ENCODE assay signal across 13 cellular contexts in genomic region chr19:14562660-14563589, GRCh38. TPM values are rescaled to one million over a fixed set of nuclear protein-coding genes. Genes with fewer than 3 reads are reported as not detected.
A peak's percentile ranks its signal among the peaks of the same experiment; 100 is the strongest.
DNase-seq lines count a peak whose midpoint lies in the region; ATAC-seq and TF ChIP-seq lines count a peak whose summit lies in the region.
"Had no signal": no experiment of that assay in that cellular context is flagged by ENCODE, and none has a peak within 500 bp of the region (broad histone marks: within the 10 kb centered on the region; RNA-seq: fewer than 3 reads in every experiment).

No MANE protein-coding gene starts in this region.

- H3K27ac ChIP-seq in heart right ventricle, result peak overlapping the region; percentile 79 to 97 (median 90)
- peak overlapping the region; percentile 91 to 96 for H3K27ac ChIP-seq in esophagus (ENCODE audit: low read depth in 2 of 2, low read length in 1 of 2)
- peak overlapping the region; percentile 96 for H3K27ac ChIP-seq in parathyroid adenoma

- intact Hi-C loops in heart right ventricle (cut with DNase I) (no loop called here), Right ventricle myocardium superior (cut with DNase I) (no loop called here), posterior vena cava (cut with DNase I) (no loop called here)

- WGBS in heart right ventricle, 2 donors, result 74 to 77% methylated on average over 23 of the region's 23 CpGs
- WGBS in esophagus, 2 donors, result 70 to 73% methylated on average over 19 to 23 of the region's 23 CpGs

- H3K9me3 ChIP-seq in heart right ventricle, result no peaks in the 10 kb centered on the region
- H3K9me3 ChIP-seq in esophagus (ENCODE audit: control insufficient read depth in 2 of 2, insufficient read depth in 1 of 2, low read depth in 1 of 2, low read length in 1 of 2), result no peaks in the 10 kb centered on the region
- no peaks in the 10 kb centered on the region for H3K9me3 ChIP-seq in parathyroid adenoma (ENCODE audit: control insufficient read depth, low read length)

- peaks cover 43% of the 10 kb centered on the region for H3K79me2 ChIP-seq in parathyroid adenoma

- H3K27me3 ChIP-seq in heart right ventricle (no peaks in the 10 kb centered on the region), esophagus (ENCODE audit: control insufficient read depth in 1 of 2, insufficient read depth in 2 of 2, low read length in 2 of 2) (no peaks in the 10 kb centered on the region), parathyroid adenoma (ENCODE audit: control insufficient read depth, insufficient read depth, low read length) (no peaks in the 10 kb centered on the region)

- H3K4me1 ChIP-seq in heart right ventricle, result peaks cover 31 to 60% (median 46%) of the 10 kb centered on the region in 9 donors
- H3K4me1 ChIP-seq in esophagus (ENCODE audit: control insufficient read depth in 2 of 2, insufficient read depth in 2 of 2, low read length in 1 of 2), result peaks cover 9 to 34% of the 10 kb centered on the region in 2 donors
- peaks cover 35% of the 10 kb centered on the region for H3K4me1 ChIP-seq in parathyroid adenoma

- H3K36me3 ChIP-seq in heart right ventricle, result peaks cover 0 to 38% (median 6%) of the 10 kb centered on the region in 9 donors
- peaks cover 0 to 40% of the 10 kb centered on the region in 2 donors for H3K36me3 ChIP-seq in esophagus (ENCODE audit: control insufficient read depth in 2 of 2, insufficient read depth in 2 of 2, low read length in 1 of 2)
- no peaks in the 10 kb centered on the region for H3K36me3 ChIP-seq in parathyroid adenoma (ENCODE audit: control insufficient read depth, insufficient read depth, low read length)

- H3K4me2 ChIP-seq in parathyroid adenoma (ENCODE audit: low read length), result peak overlapping the region; percentile 39

- TF ChIP-seq CTCF in heart right ventricle (IDR thresholded peaks at IDR 0.05) (no peak), parathyroid adenoma (IDR thresholded peaks at IDR 0.05) (no peak)

- DNase-seq in heart right ventricle (peak in 1 of 2 donors; percentile 22), Right ventricle myocardium superior (no peak), T-helper 9 cell (no peak), DMS114 treated with DMSO at 0.1 percent for 48 hours (lab: John Stamatoyannopoulos, UW; ENCODE audit: unreplicated experiment) (no peak), posterior vena cava (ENCODE audit: low spot score) (no peak)
- DNase-seq: ACHN; activated naive CD4-positive, alpha-beta T cell treated with anti-CD3 and anti-CD28 coated beads for 36 hours; NCI-H146; NCI-H524 treated with DMSO at 0.1 percent for 48 hours; small intestine had no signal

- no peak overlapping the region for H2AFZ ChIP-seq in parathyroid adenoma

- H3K4me3 ChIP-seq in heart right ventricle (peak overlapping the region in 4 of 10 donors; percentile 7 to 13 (median 8)), esophagus (ENCODE audit: low read depth in 1 of 2, low read length in 2 of 2) (no peak overlapping the region), parathyroid adenoma (ENCODE audit: low read depth, low read length) (peak overlapping the region; percentile 24)

- ATAC-seq in heart right ventricle (peak in 3 of 8 donors; percentile 7 to 26 (median 14)), Right ventricle myocardium superior (ENCODE audit: poor library complexity) (no peak), GM18517 (IDR thresholded peaks at IDR 0.05; ENCODE audit: unreplicated experiment) (no peak)

- no peak overlapping the region for H3K9ac ChIP-seq in parathyroid adenoma

RNA-seq across cellular contexts. Expression of gene NDUFB7, which starts 8.9 kb away (rescaled TPM):
- total RNA-seq in heart right ventricle (100 to 1,000 TPM; 347 to 525 (median 467) TPM), Right ventricle myocardium superior (533 TPM), posterior vena cava (100 to 1,000 TPM; 157 to 177 TPM)
- polyA plus RNA-seq in heart right ventricle (1,000 to 10,000 TPM; 1,131 to 1,673 TPM), esophagus (100 to 1,000 TPM; 471 to 517 TPM)

RNA-seq across cellular contexts. Expression of gene CLEC17A, which starts 20.0 kb away (rescaled TPM):
- total RNA-seq in heart right ventricle, result under 1 TPM in 1 of 10 donors, not detected in 9; 0.12 TPM
- not detected for polyA plus RNA-seq in heart right ventricle
- total RNA-seq in Right ventricle myocardium superior, result not detected
- under 1 TPM; 0.01 to 0.08 TPM for polyA plus RNA-seq in esophagus
- under 1 TPM in 1 of 2 donors, not detected in 1; 0.42 TPM for total RNA-seq in posterior vena cava

RNA-seq across cellular contexts. Expression of gene TECR, which starts 33.5 kb away (rescaled TPM):
- 10 to 100 TPM; 61.4 to 99.6 (median 73.1) TPM for total RNA-seq in heart right ventricle
- polyA plus RNA-seq in heart right ventricle, result 100 to 1,000 TPM in 1 of 2 donors, 10 to 100 TPM in 1; 88.7 to 194 TPM
- 73.8 TPM for total RNA-seq in Right ventricle myocardium superior
- 100 to 1,000 TPM; 362 to 444 TPM for polyA plus RNA-seq in esophagus
- total RNA-seq in posterior vena cava, result 10 to 100 TPM; 36.8 to 56.6 TPM

RNA-seq across cellular contexts. Expression of gene DNAJB1, which starts 44.7 kb away (rescaled TPM):
- total RNA-seq in heart right ventricle (10 to 100 TPM; 40.3 to 99.0 (median 46.4) TPM), Right ventricle myocardium superior (43.0 TPM), posterior vena cava (10 to 100 TPM; 56.2 to 63.2 TPM)
- polyA plus RNA-seq in heart right ventricle (10 to 100 TPM; 23.6 to 44.2 TPM), esophagus (100 to 1,000 TPM; 249 to 309 TPM)
